Comparison of ENCODE assay signal across 12 cellular contexts in genomic region chr11:66835762-66836405, GRCh38. TPM values are rescaled to one million over a fixed set of nuclear protein-coding genes. Genes with fewer than 3 reads are reported as not detected.
A peak's percentile ranks its signal among the peaks of the same experiment; 100 is the strongest.
DNase-seq lines count a peak whose midpoint lies in the region; ATAC-seq and TF ChIP-seq lines count a peak whose summit lies in the region.
"Had no signal": no experiment of that assay in that cellular context is flagged by ENCODE, and none has a peak within 500 bp of the region (broad histone marks: within the 10 kb centered on the region; RNA-seq: fewer than 3 reads in every experiment).

No MANE protein-coding gene starts in this region.

- H3K27me3 Mint-ChIP-seq in activated CD8-positive, alpha-beta memory T cell treated with anti-CD3 and anti-CD28 coated beads, Interleukin-2, amount 10 ng/mL, durations not matched to agents 7 days and 5 days, result no peaks in the 10 kb centered on the region

- CTCF ChIA-PET in activated CD8-positive, alpha-beta memory T cell treated with anti-CD3 and anti-CD28 coated beads, Interleukin-2, amount 10 ng/mL, durations not matched to agents 7 days and 5 days (lab: Charles Lee), result interaction anchor here (1.3 kb wide), 1 partner anchor 158 kb away, joined by 4 read pairs; the partner anchor contains the start of gene RBM4B

- TF ChIP-seq CTCF in choroid plexus epithelial cell (conservative IDR thresholded peaks at IDR 0.05; ENCODE audit: low read depth, low read length) (no peak), omental fat pad (IDR thresholded peaks at IDR 0.05) (no peak)

- peaks cover 18% of the 10 kb centered on the region for H3K4me1 Mint-ChIP-seq in activated CD8-positive, alpha-beta memory T cell treated with anti-CD3 and anti-CD28 coated beads, Interleukin-2, amount 10 ng/mL, durations not matched to agents 7 days and 5 days

- peak; percentile 80 for DNase-seq in EH (ENCODE audit: low read depth)
- peak; percentile 74 for DNase-seq in LHCN-M2 (ENCODE audit: low read depth)
- peak; percentile 72 for DNase-seq in choroid plexus epithelial cell (ENCODE audit: low read depth)
- DNase-seq in omental fat pad (ENCODE audit: low spot score), result no peak
- DNase-seq in DMS53 treated with DMSO at 0.1 percent for 48 hours (lab: John Stamatoyannopoulos, UW; ENCODE audit: unreplicated experiment), result no peak
- DNase-seq in activated CD8-positive, alpha-beta memory T cell treated with anti-CD3 and anti-CD28 coated beads, Interleukin-2, amount 10 ng/mL, durations not matched to agents 7 days and 5 days, result no peak
- no peak for DNase-seq in iPS-NIHi11 (ENCODE audit: low spot score)
- DNase-seq: activated naive CD4-positive, alpha-beta T cell treated with anti-CD3 and anti-CD28 coated beads, Interleukin-2, amount 50 U/mL, for 16 hours; Caco-2; nucleus accumbens had no signal

- peak; percentile 52 for ATAC-seq in omental fat pad (ENCODE audit: low FRiP score)
- no peak for ATAC-seq in activated CD8-positive, alpha-beta memory T cell treated with anti-CD3 and anti-CD28 coated beads, Interleukin-2, amount 10 ng/mL, durations not matched to agents 7 days and 5 days
- ATAC-seq: esophagus mucosa had no signal

- no peak overlapping the region for H3K27ac Mint-ChIP-seq in activated CD8-positive, alpha-beta memory T cell treated with anti-CD3 and anti-CD28 coated beads, Interleukin-2, amount 10 ng/mL, durations not matched to agents 7 days and 5 days

- peaks cover 14% of the 10 kb centered on the region for H3K36me3 Mint-ChIP-seq in activated CD8-positive, alpha-beta memory T cell treated with anti-CD3 and anti-CD28 coated beads, Interleukin-2, amount 10 ng/mL, durations not matched to agents 7 days and 5 days

- no peak overlapping the region for H3K4me3 ChIP-seq in choroid plexus epithelial cell (ENCODE audit: low read depth, low read length)
- H3K4me3 ChIP-seq: HAP-1 had no signal

- H3K9me3 Mint-ChIP-seq in activated CD8-positive, alpha-beta memory T cell treated with anti-CD3 and anti-CD28 coated beads, Interleukin-2, amount 10 ng/mL, durations not matched to agents 7 days and 5 days (ENCODE audit: low read depth), result no peaks in the 10 kb centered on the region

- H3K4me3 Mint-ChIP-seq in activated CD8-positive, alpha-beta memory T cell treated with anti-CD3 and anti-CD28 coated beads, Interleukin-2, amount 10 ng/mL, durations not matched to agents 7 days and 5 days, result no peak overlapping the region

RNA-seq across cellular contexts. Expression of gene RCE1, which starts 7.4 kb away (rescaled TPM):
- total RNA-seq in LHCN-M2 (2014; rRNA removed) (15.6 and 19.5 TPM in 2 replicates), omental fat pad (10 to 100 TPM; 12.8 to 20.4 (median 14.5) TPM)
- polyA plus RNA-seq in LHCN-M2 (2012), result 9.4 TPM
- total RNA-seq in activated CD8-positive, alpha-beta memory T cell treated with anti-CD3 and anti-CD28 coated beads, Interleukin-2, amount 10 ng/mL, durations not matched to agents 7 days and 5 days, result 10 to 100 TPM; 24.1 to 25.7 TPM

RNA-seq across cellular contexts. Expression of gene LRFN4, which starts 21.0 kb away (rescaled TPM):
- total RNA-seq in LHCN-M2 (2014; rRNA removed), result 14.1 and 16.9 TPM in 2 replicates
- polyA plus RNA-seq in LHCN-M2 (2012), result 9.8 TPM
- total RNA-seq in omental fat pad, result 10 to 100 TPM; 10.2 to 16.6 (median 12.4) TPM
- 10 to 100 TPM; 29.0 to 29.8 TPM for total RNA-seq in activated CD8-positive, alpha-beta memory T cell treated with anti-CD3 and anti-CD28 coated beads, Interleukin-2, amount 10 ng/mL, durations not matched to agents 7 days and 5 days

Comparison
In these comparisons a context has a peak if more than half of its experiments do, and no peak if none do; other contexts are left out.
1. DNase-seq: peak in EH (single experiment), LHCN-M2 (single experiment) and choroid plexus epithelial cell (single experiment); none in omental fat pad (single experiment), DMS53 treated with DMSO at 0.1 percent for 48 hours (single experiment), activated CD8-positive, alpha-beta memory T cell treated with anti-CD3 and anti-CD28 coated beads, Interleukin-2, amount 10 ng/mL, durations not matched to agents 7 days and 5 days (single experiment) and iPS-NIHi11 (single experiment).